Comparison of ENCODE assay signal across 21 cellular contexts in genomic region chr1:150751443-150751842, GRCh38. TPM values are rescaled to one million over a fixed set of nuclear protein-coding genes. Genes with fewer than 3 reads are reported as not detected.
DNase-seq lines count a peak whose midpoint lies in the region; ATAC-seq and TF ChIP-seq lines count a peak whose summit lies in the region.
"Had no signal": no experiment of that assay in that cellular context is flagged by ENCODE, and none has a peak within 500 bp of the region (broad histone marks: within the 10 kb centered on the region; RNA-seq: fewer than 3 reads in every experiment).

No MANE protein-coding gene starts in this region.

- ATAC-seq in left lung (peak; percentile 90), upper lobe of right lung (peak; percentile 77), GM21529 (IDR thresholded peaks at IDR 0.05; ENCODE audit: unreplicated experiment) (no peak)
- ATAC-seq: GM12878 had no signal

- H3K36me3 ChIP-seq in left lung (peaks cover 0 to 97% of the 10 kb centered on the region in 2 donors), mucosa of rectum (ENCODE audit: control insufficient read depth in 2 of 2, insufficient read depth in 2 of 2, low read length in 2 of 2) (peaks cover 40 to 51% of the 10 kb centered on the region in 2 donors), upper lobe of right lung (peaks cover 76% of the 10 kb centered on the region)

- H3K9me3 ChIP-seq in left lung (no peaks in the 10 kb centered on the region), mucosa of rectum (ENCODE audit: control insufficient read depth in 2 of 2, low read length in 2 of 2) (no peaks in the 10 kb centered on the region), upper lobe of right lung (no peaks in the 10 kb centered on the region)
- H3K9me3 ChIP-seq: BLaER1 had no signal

- TF ChIP-seq CTCF in CD14-positive monocyte (IDR thresholded peaks at IDR 0.05) (no peak), left lung (IDR thresholded peaks at IDR 0.05) (no peak), upper lobe of right lung (IDR thresholded peaks at IDR 0.05) (no peak)

- H3K27ac Mint-ChIP-seq in CD14-positive monocyte: peak overlapping the region in 5 of 7 donors; percentile 21 to 81 (median 35)

- H3K27me3 Mint-ChIP-seq in CD14-positive monocyte (ENCODE audit: low read depth in 3 of 3): peaks cover 0 to 1% (median 0%) of the 10 kb centered on the region in 3 donors
- H3K27me3 Mint-ChIP-seq: CD8-positive, alpha-beta memory T cell had no signal

- H3K4me1 ChIP-seq in left lung: peaks cover 0 to 4% of the 10 kb centered on the region in 2 donors
- H3K4me1 ChIP-seq in mucosa of rectum (ENCODE audit: control insufficient read depth in 2 of 2, insufficient read depth in 2 of 2, low read length in 2 of 2): peaks cover 5 to 40% of the 10 kb centered on the region in 2 donors
- no peaks in the 10 kb centered on the region for H3K4me1 ChIP-seq in upper lobe of right lung
- H3K4me1 ChIP-seq: BLaER1 had no signal

- intact Hi-C loops in CD14-positive monocyte (cut with micrococcal nuclease): loop anchor here (10.0 kb wide), 2 partner anchors 193 to 407 kb away; no protein-coding TSS in a partner anchor
- intact Hi-C loops in left lung (cut with DNase I): no loop called here
- intact Hi-C loops in upper lobe of right lung (cut with DNase I): no loop called here

- H3K4me3 Mint-ChIP-seq in CD14-positive monocyte: no peak overlapping the region
- H3K4me3 Mint-ChIP-seq: CD8-positive, alpha-beta memory T cell had no signal

- no peak overlapping the region for H3K4me3 ChIP-seq in left lung
- no peak overlapping the region for H3K4me3 ChIP-seq in mucosa of rectum (ENCODE audit: low read length in 2 of 2)
- no peak overlapping the region for H3K4me3 ChIP-seq in upper lobe of right lung
- H3K4me3 ChIP-seq: BLaER1, GM12878 had no signal

- peaks cover 0 to 2% (median 0%) of the 10 kb centered on the region in 7 donors for H3K9me3 Mint-ChIP-seq in CD14-positive monocyte
- H3K9me3 Mint-ChIP-seq: CD8-positive, alpha-beta memory T cell had no signal

- H3K36me3 Mint-ChIP-seq in CD14-positive monocyte: peaks cover 59 to 74% of the 10 kb centered on the region in 2 donors

- DNase-seq in CD14-positive monocyte (ENCODE audit: low spot score) (no peak), left lung (no peak), upper lobe of right lung (no peak), OCI-M1 (lab: John Stamatoyannopoulos, UW) (no peak), RKO (ENCODE audit: low spot score) (no peak)
- DNase-seq: 8988T; CD8-positive, alpha-beta memory T cell; COR-L47; DMS 273 treated with DMSO at 0.1 percent for 48 hours; DMS53; DND-41; EL; HCEC 1CT had no signal

- H3K4me1 Mint-ChIP-seq in CD14-positive monocyte: peaks cover 15% of the 10 kb centered on the region
- H3K4me1 Mint-ChIP-seq: CD8-positive, alpha-beta memory T cell had no signal

- H3K27me3 ChIP-seq in left lung (no peaks in the 10 kb centered on the region), mucosa of rectum (ENCODE audit: control insufficient read depth in 2 of 2, insufficient read depth in 2 of 2, low read length in 2 of 2) (no peaks in the 10 kb centered on the region), upper lobe of right lung (no peaks in the 10 kb centered on the region)
- H3K27me3 ChIP-seq: BLaER1 had no signal

- no peak overlapping the region for H3K27ac ChIP-seq in left lung
- H3K27ac ChIP-seq in mucosa of rectum (ENCODE audit: low read depth in 2 of 2, low read length in 2 of 2): peak overlapping the region; percentile 10 to 84
- H3K27ac ChIP-seq in upper lobe of right lung: no peak overlapping the region
- H3K27ac ChIP-seq: BLaER1 had no signal

- no peak overlapping the region for H3K9ac ChIP-seq in mucosa of rectum (ENCODE audit: low read depth in 1 of 2, low read length in 2 of 2)
- H3K9ac ChIP-seq: BLaER1 had no signal

RNA-seq across cellular contexts. Expression of gene CTSS, which starts 14.1 kb away (rescaled TPM):
- 1,000 to 10,000 TPM; 5,201 to 6,327 TPM for polyA plus RNA-seq in CD14-positive monocyte
- total RNA-seq in left lung (100 to 1,000 TPM; 320 to 473 TPM), upper lobe of right lung (533 TPM)
- total RNA-seq: G401 had no signal

RNA-seq across cellular contexts. Expression of gene HORMAD1, which starts 30.7 kb away (rescaled TPM):
- under 1 TPM in 1 of 2 donors, not detected in 1; 0.48 TPM for polyA plus RNA-seq in CD14-positive monocyte
- total RNA-seq in left lung (1 to 10 TPM in 1 of 2 donors, under 1 TPM in 1; 0.38 to 2.5 TPM), upper lobe of right lung (1.2 TPM)
- total RNA-seq: A673; CD8-positive, alpha-beta memory T cell; G401; HT-29 had no signal
- polyA plus RNA-seq: AG04450; CD8-positive, alpha-beta memory T cell had no signal

RNA-seq across cellular contexts. Expression of gene GOLPH3L, which starts 54.5 kb away (rescaled TPM):
- 1 to 10 TPM; 1.5 to 4.7 TPM for polyA plus RNA-seq in CD14-positive monocyte
- total RNA-seq in left lung (10 to 100 TPM; 28.1 to 38.2 TPM), upper lobe of right lung (32.2 TPM)

RNA-seq across cellular contexts. Expression of gene CTSK, which starts 56.6 kb away (rescaled TPM):
- polyA plus RNA-seq in CD14-positive monocyte: 1 to 10 TPM; 2.1 to 2.4 TPM
- total RNA-seq in left lung: 10 to 100 TPM; 19.9 to 54.5 TPM
- total RNA-seq in upper lobe of right lung: 35.5 TPM

Comparison
In these comparisons a context has a peak if more than half of its experiments do, and no peak if none do; other contexts are left out.
1. H3K27ac ChIP-seq: peak in mucosa of rectum (2 of 2); none in left lung (0 of 2) and upper lobe of right lung (single experiment).
2. intact Hi-C loops: an anchor here in CD14-positive monocyte (10.0 kb wide); none called in left lung and upper lobe of right lung.